In the genomic region with DNA sequence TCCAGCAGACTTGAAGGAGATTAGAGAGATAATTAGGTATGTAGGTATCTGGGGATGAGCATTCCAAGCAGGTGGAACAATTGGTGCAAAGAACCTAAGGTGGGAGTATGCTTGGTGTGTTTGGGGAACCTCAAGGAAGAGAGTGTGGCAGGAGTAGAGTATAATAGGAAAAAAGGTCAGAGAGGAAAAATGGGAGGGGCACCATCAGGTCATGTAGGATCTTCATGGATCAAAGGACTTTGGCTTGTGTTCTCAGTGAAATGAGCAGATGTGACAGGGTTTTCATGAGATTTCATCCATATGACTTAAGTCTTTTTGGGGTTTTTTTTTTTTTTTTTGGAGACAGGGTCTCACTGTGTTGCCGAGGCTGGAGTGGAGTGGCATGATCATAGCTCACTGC, we compare ENCODE assay signal across 26 cellular contexts. TPM values are rescaled to one million over a fixed set of nuclear protein-coding genes. Genes with fewer than 3 reads are reported as not detected.
DNase-seq lines count a peak whose midpoint lies in the region; ATAC-seq and TF ChIP-seq lines count a peak whose summit lies in the region.
"Had no signal": no experiment of that assay in that cellular context is flagged by ENCODE, and none has a peak within 500 bp of the region (broad histone marks: within the 10 kb centered on the region; RNA-seq: fewer than 3 reads in every experiment).

No MANE protein-coding gene starts in this region.

- no peaks in the 10 kb centered on the region for H3K9me3 Mint-ChIP-seq in T-helper 1 cell treated with Interleukin-12 subunit alpha and Interleukin-12 subunit beta and Interleukin-4 antibody, amounts not matched to agents 30 μg/mL and 1 μg/mL, for 36 hours
- H3K9me3 Mint-ChIP-seq in activated B cell treated with CpG ODN at 0.5 μM for 24 hours (no peaks in the 10 kb centered on the region), nephron (no peaks in the 10 kb centered on the region)
- H3K9me3 Mint-ChIP-seq: CD8-positive, alpha-beta T cell had no signal

- CTCF ChIA-PET in activated B cell treated with CpG ODN at 0.5 μM for 24 hours (lab: Charles Lee) = no interaction called here

- peak overlapping the region; percentile 27 for H3K27ac Mint-ChIP-seq in T-helper 1 cell treated with Interleukin-12 subunit alpha and Interleukin-12 subunit beta and Interleukin-4 antibody, amounts not matched to agents 30 μg/mL and 1 μg/mL, for 36 hours
- H3K27ac Mint-ChIP-seq in activated B cell treated with CpG ODN at 0.5 μM for 24 hours (peak overlapping the region; percentile 10), nephron (peak overlapping the region in 2 of 3 experiments; percentile 12 to 36)
- H3K27ac Mint-ChIP-seq: B cell; CD8-positive, alpha-beta T cell had no signal

- H3K4me3 Mint-ChIP-seq in T-helper 1 cell treated with Interleukin-12 subunit alpha and Interleukin-12 subunit beta and Interleukin-4 antibody, amounts not matched to agents 30 μg/mL and 1 μg/mL, for 36 hours = no peak overlapping the region
- H3K4me3 Mint-ChIP-seq in activated B cell treated with CpG ODN at 0.5 μM for 24 hours (no peak overlapping the region), nephron (no peak overlapping the region)
- H3K4me3 Mint-ChIP-seq: CD8-positive, alpha-beta T cell had no signal

- peaks cover 18% of the 10 kb centered on the region for H3K36me3 Mint-ChIP-seq in T-helper 1 cell treated with Interleukin-12 subunit alpha and Interleukin-12 subunit beta and Interleukin-4 antibody, amounts not matched to agents 30 μg/mL and 1 μg/mL, for 36 hours (ENCODE audit: low read depth)
- H3K36me3 Mint-ChIP-seq in activated B cell treated with CpG ODN at 0.5 μM for 24 hours (ENCODE audit: low read depth) (peaks cover 26% of the 10 kb centered on the region), nephron (ENCODE audit: low read depth) (peaks cover 4% of the 10 kb centered on the region)
- H3K36me3 Mint-ChIP-seq: CD8-positive, alpha-beta T cell had no signal

- no peaks in the 10 kb centered on the region for H3K27me3 Mint-ChIP-seq in T-helper 1 cell treated with Interleukin-12 subunit alpha and Interleukin-12 subunit beta and Interleukin-4 antibody, amounts not matched to agents 30 μg/mL and 1 μg/mL, for 36 hours (ENCODE audit: low read depth)
- no peaks in the 10 kb centered on the region for H3K27me3 Mint-ChIP-seq in activated B cell treated with CpG ODN at 0.5 μM for 24 hours
- H3K27me3 Mint-ChIP-seq in nephron (ENCODE audit: low read depth) = no peaks in the 10 kb centered on the region
- H3K27me3 Mint-ChIP-seq: B cell had no signal

- intact Hi-C loops in activated B cell treated with CpG ODN at 0.5 μM for 24 hours (cut with micrococcal nuclease) (loop anchor here (5.0 kb wide), 1 partner anchor 252 kb away; no protein-coding TSS in a partner anchor), left colon (cut with DNase I, micrococcal nuclease) (loop anchor here (5.0 to 10.0 kb wide), 3 partner anchors 48 to 176 kb away; a partner anchor contains a TSS)

- DNase-seq in T-helper 1 cell (no peak), activated B cell treated with CpG ODN at 0.5 μM for 24 hours (no peak), left colon (no peak), SIG-M5 treated with dmso at 0.1 percent for 504 hours (lab: John Stamatoyannopoulos, UW; ENCODE audit: unreplicated experiment) (no peak), NCI-H1092 (lab: John Stamatoyannopoulos, UW) (no peak)
- no peak for DNase-seq in stimulated activated CD4-positive, alpha-beta T cell treated with anti-CD3 and anti-CD28 coated beads, Interleukin-4, amount 100 ng/mL, for 24 hours
- DNase-seq: Caco-2; CD8-positive, alpha-beta T cell; DMS 273 treated with DMSO at 0.1 percent for 48 hours; DMS79; EL; GDM1; Karpas-422; NCI-H1105; NCI-H146; NCI-H1930; NCI-H2107; NCI-H446 treated with DMSO at 0.1 percent for 48 hours; NCI-H526; NCI-H82; NK-92 treated with Interleukin-12 subunit alpha and Interleukin-12 subunit beta, amount 100 ng/mL, for 24 hours; PC-3; Right ventricle myocardium superior had no signal

- peaks cover 15% of the 10 kb centered on the region for H3K4me1 Mint-ChIP-seq in T-helper 1 cell treated with Interleukin-12 subunit alpha and Interleukin-12 subunit beta and Interleukin-4 antibody, amounts not matched to agents 30 μg/mL and 1 μg/mL, for 36 hours (ENCODE audit: low read depth)
- peaks cover 47% of the 10 kb centered on the region for H3K4me1 Mint-ChIP-seq in activated B cell treated with CpG ODN at 0.5 μM for 24 hours
- H3K4me1 Mint-ChIP-seq in nephron = peaks cover 14% of the 10 kb centered on the region

- ATAC-seq in activated B cell treated with CpG ODN at 0.5 μM for 24 hours (ENCODE audit: low read depth) = no peak
- ATAC-seq in left colon = peak; percentile 21
- ATAC-seq: CD8-positive, alpha-beta T cell; PC-3 had no signal

- no peak for TF ChIP-seq CTCF in activated B cell treated with CpG ODN at 0.5 μM for 24 hours (IDR thresholded peaks at IDR 0.05)
- TF ChIP-seq CTCF in nephron (IDR thresholded peaks at IDR 0.05; ENCODE audit: unreplicated experiment in 3 of 3) = no peak

- POLR2A ChIA-PET in activated B cell treated with CpG ODN at 0.5 μM for 24 hours (lab: Charles Lee) = interaction anchor here (0.6 kb wide), 1 partner anchor 184 kb away, joined by 8 read pairs; no protein-coding TSS in a partner anchor

RNA-seq across cellular contexts. Expression of a gene that starts 47.3 kb away (rescaled TPM):
- total RNA-seq in activated B cell treated with CpG ODN at 0.5 μM for 24 hours (29.1 and 29.3 TPM in 2 replicates), left colon (10 to 100 TPM; 22.0 to 22.7 TPM)
